ENCODE assay signal across 18 cellular contexts in genomic region chr17:1776328-1776727, GRCh38. TPM values are rescaled to one million over a fixed set of nuclear protein-coding genes. Genes with fewer than 3 reads are reported as not detected.
DNase-seq lines count a peak whose midpoint lies in the region; ATAC-seq, FAIRE-seq and TF ChIP-seq lines count a peak whose summit lies in the region.
"Had no signal": no experiment of that assay in that cellular context is flagged by ENCODE, and none has a peak within 500 bp of the region (broad histone marks: within the 10 kb centered on the region; RNA-seq: fewer than 3 reads in every experiment).

No MANE protein-coding gene starts in this region.

- CTCF ChIA-PET in T-cell (lab: Charles Lee), result no interaction called here

- no peaks in the 10 kb centered on the region for H3K27me3 Mint-ChIP-seq in T-cell
- no peaks in the 10 kb centered on the region for H3K27me3 Mint-ChIP-seq in nephron progenitor cell (ENCODE audit: low read depth, poor library complexity)
- H3K27me3 Mint-ChIP-seq in activated T-cell treated with anti-CD3 and anti-CD28 coated beads, Interleukin-2, amount 50 U/mL, for 4 hours (ENCODE audit: low read depth), result no peaks in the 10 kb centered on the region
- H3K27me3 Mint-ChIP-seq: CD8-positive, alpha-beta memory T cell had no signal

- H3K36me3 Mint-ChIP-seq in T-cell, result peaks cover 23% of the 10 kb centered on the region
- H3K36me3 Mint-ChIP-seq in nephron progenitor cell (ENCODE audit: low read depth), result peaks cover 56% of the 10 kb centered on the region
- peaks cover 4% of the 10 kb centered on the region for H3K36me3 Mint-ChIP-seq in activated T-cell treated with anti-CD3 and anti-CD28 coated beads, Interleukin-2, amount 50 U/mL, for 4 hours (ENCODE audit: insufficient read depth)

- H3K27ac Mint-ChIP-seq in T-cell, result peak overlapping the region; percentile 27 to 52
- H3K27ac Mint-ChIP-seq in nephron progenitor cell, result peak overlapping the region; percentile 81

- H3K9me3 Mint-ChIP-seq in T-cell, result no peaks in the 10 kb centered on the region
- no peaks in the 10 kb centered on the region for H3K9me3 Mint-ChIP-seq in nephron progenitor cell
- no peaks in the 10 kb centered on the region for H3K9me3 Mint-ChIP-seq in activated T-cell treated with anti-CD3 and anti-CD28 coated beads, Interleukin-2, amount 50 U/mL, for 4 hours
- H3K9me3 Mint-ChIP-seq: CD8-positive, alpha-beta memory T cell had no signal

- H3K4me1 ChIP-seq in heart right ventricle (peaks cover 0 to 45% (median 20%) of the 10 kb centered on the region in 9 donors), subcutaneous abdominal adipose tissue (ENCODE audit: control insufficient read depth in 5 of 5, insufficient read depth in 5 of 5, low read length in 5 of 5) (peaks cover 8 to 56% (median 38%) of the 10 kb centered on the region in 5 donors), small intestine (ENCODE audit: control insufficient read depth in 2 of 2, insufficient read depth in 1 of 2, low read depth in 1 of 2, low read length in 1 of 2) (no peaks in the 10 kb centered on the region)
- H3K4me1 ChIP-seq: HAP-1 had no signal

- intact Hi-C loops in Right ventricle myocardium superior (cut with DNase I) (no loop called here), heart right ventricle (cut with DNase I) (no loop called here)

- H3K36me3 ChIP-seq in heart right ventricle (peaks cover 0 to 81% (median 21%) of the 10 kb centered on the region in 9 donors), subcutaneous abdominal adipose tissue (ENCODE audit: control insufficient read depth in 5 of 5, insufficient read depth in 5 of 5, low read length in 5 of 5) (peaks cover 3 to 55% (median 47%) of the 10 kb centered on the region in 5 donors), small intestine (ENCODE audit: control insufficient read depth in 2 of 2, insufficient read depth in 2 of 2, low read length in 2 of 2) (peaks cover 0 to 2% of the 10 kb centered on the region in 2 donors)

- H3K4me3 ChIP-seq in heart right ventricle, result no peak overlapping the region
- H3K4me3 ChIP-seq in subcutaneous abdominal adipose tissue (ENCODE audit: low read depth in 1 of 5, low read length in 5 of 5), result no peak overlapping the region
- H3K4me3 ChIP-seq in small intestine (ENCODE audit: low read depth in 1 of 2, low read length in 2 of 2), result no peak overlapping the region
- H3K4me3 ChIP-seq: BLaER1 treated with 17β-estradiol and CSF1 and Interleukin-3, amounts not matched to agents 10 nM and 100 nM; GM12878; HAP-1 had no signal

- WGBS in heart right ventricle, 2 donors, result 90 to 94% methylated on average over 10 of the region's 10 CpGs
- WGBS in small intestine, 3 donors, result 92 to 94% (median 93%) methylated on average over 10 of the region's 10 CpGs

- H3K9ac ChIP-seq in subcutaneous abdominal adipose tissue (ENCODE audit: low read length in 5 of 5), result no peak overlapping the region
- H3K9ac ChIP-seq: BLaER1 treated with 17β-estradiol and CSF1 and Interleukin-3, amounts not matched to agents 10 nM and 100 nM had no signal

- DNase-seq in Right ventricle myocardium superior, result peak; percentile 26
- no peak for DNase-seq in heart right ventricle
- no peak for DNase-seq in T-cell
- no peak for DNase-seq in nephron progenitor cell
- no peak for DNase-seq in activated T-cell treated with anti-CD3 and anti-CD28 coated beads, Interleukin-2, amount 50 U/mL, for 4 hours
- DNase-seq in small intestine, result no peak
- DNase-seq: CD8-positive, alpha-beta memory T cell; DMS53; EL; NCI-H1048; NCI-H1436; NCI-H1930; NCI-H526 had no signal

- TF ChIP-seq CTCF in heart right ventricle (IDR thresholded peaks at IDR 0.05) (no peak), nephron progenitor cell (IDR thresholded peaks at IDR 0.05) (no peak)

- H3K27me3 ChIP-seq in heart right ventricle (no peaks in the 10 kb centered on the region), subcutaneous abdominal adipose tissue (ENCODE audit: control insufficient read depth in 5 of 5, insufficient read depth in 4 of 5, low read length in 5 of 5) (no peaks in the 10 kb centered on the region), small intestine (ENCODE audit: control insufficient read depth in 2 of 2, insufficient read depth in 2 of 2, low read length in 2 of 2) (no peaks in the 10 kb centered on the region)
- H3K27me3 ChIP-seq: BLaER1 treated with 17β-estradiol and CSF1 and Interleukin-3, amounts not matched to agents 10 nM and 100 nM had no signal

- no peak for FAIRE-seq in small intestine (lab: Jason Lieb, UNC)
- FAIRE-seq: GM12878 had no signal

- H3K9me3 ChIP-seq in heart right ventricle (no peaks in the 10 kb centered on the region), subcutaneous abdominal adipose tissue (ENCODE audit: control insufficient read depth in 5 of 5, low read length in 5 of 5) (no peaks in the 10 kb centered on the region), small intestine (ENCODE audit: control insufficient read depth, low read depth) (no peaks in the 10 kb centered on the region)
- H3K9me3 ChIP-seq: HAP-1 had no signal

- ATAC-seq in Right ventricle myocardium superior (ENCODE audit: poor library complexity) (no peak), heart right ventricle (no peak), T-cell (replicated peaks in 1 of 4) (no peak)
- no peak for ATAC-seq in activated T-cell treated with anti-CD3 and anti-CD28 coated beads, Interleukin-2, amount 50 U/mL, for 4 hours
- ATAC-seq: GM12878 had no signal

- H3K27ac ChIP-seq in heart right ventricle, result peak overlapping the region in 1 of 10 donors; percentile 36
- peak overlapping the region; percentile 93 for H3K27ac ChIP-seq in subcutaneous abdominal adipose tissue (ENCODE audit: low read depth, low read length)
- no peak overlapping the region for H3K27ac ChIP-seq in small intestine (ENCODE audit: low read depth in 1 of 2, low read length in 1 of 2)

- H3K4me3 Mint-ChIP-seq in T-cell (no peak overlapping the region), nephron progenitor cell (no peak overlapping the region)
- H3K4me3 Mint-ChIP-seq in activated T-cell treated with anti-CD3 and anti-CD28 coated beads, Interleukin-2, amount 50 U/mL, for 4 hours, result no peak overlapping the region
- H3K4me3 Mint-ChIP-seq: CD8-positive, alpha-beta memory T cell had no signal

- POLR2A ChIA-PET in T-cell (lab: Charles Lee), result interaction anchor here in 1 of 2 donors (0.6 kb wide), 1 partner anchor 16 kb away, joined by 3 read pairs; no protein-coding TSS in a partner anchor

- H3K4me1 Mint-ChIP-seq in T-cell, result peaks cover 0 to 7% (median 4%) of the 10 kb centered on the region in 3 donors
- no peaks in the 10 kb centered on the region for H3K4me1 Mint-ChIP-seq in nephron progenitor cell
- peaks cover 4% of the 10 kb centered on the region for H3K4me1 Mint-ChIP-seq in activated T-cell treated with anti-CD3 and anti-CD28 coated beads, Interleukin-2, amount 50 U/mL, for 4 hours (ENCODE audit: low read depth)

RNA-seq across cellular contexts. Expression of gene SERPINF1, which starts 14.5 kb away (rescaled TPM):
- total RNA-seq in Right ventricle myocardium superior (131 TPM), heart right ventricle (100 to 1,000 TPM in 4 of 10 donors, 10 to 100 TPM in 6; 26.2 to 185 (median 89.1) TPM), T-cell (1 to 10 TPM in 4 of 5 donors, under 1 TPM in 1; 0.68 to 8.9 (median 4.4) TPM)
- polyA plus RNA-seq in heart right ventricle (100 to 1,000 TPM; 181 to 247 TPM), small intestine (100 to 1,000 TPM in 1 of 3 donors, 10 to 100 TPM in 1, 1 to 10 TPM in 1; 7.2 to 118 (median 20.8) TPM)
- 1 to 10 TPM; 1.1 to 1.3 (median 1.3) TPM for total RNA-seq in activated T-cell treated with anti-CD3 and anti-CD28 coated beads, Interleukin-2, amount 50 U/mL, for 4 hours
- total RNA-seq: M059J had no signal

RNA-seq across cellular contexts. Expression of gene SERPINF2, which starts 33.7 kb away (rescaled TPM):
- total RNA-seq in Right ventricle myocardium superior (0.32 TPM), heart right ventricle (1 to 10 TPM in 3 of 10 donors, under 1 TPM in 5, not detected in 2; 0.18 to 1.3 (median 0.41) TPM), T-cell (1 to 10 TPM in 4 of 5 donors, under 1 TPM in 1; 0.86 to 2.9 (median 1.4) TPM)
- polyA plus RNA-seq in heart right ventricle (1 to 10 TPM; 2.0 to 2.8 TPM), small intestine (1 to 10 TPM in 2 of 3 donors, under 1 TPM in 1; 0.89 to 4.5 (median 1.6) TPM)
- total RNA-seq in activated T-cell treated with anti-CD3 and anti-CD28 coated beads, Interleukin-2, amount 50 U/mL, for 4 hours, result under 1 TPM; 0.45 to 0.60 (median 0.56) TPM
- polyA plus RNA-seq: CD8-positive, alpha-beta memory T cell had no signal

RNA-seq across cellular contexts. Expression of gene WDR81, which starts 51.8 kb away (rescaled TPM):
- total RNA-seq in Right ventricle myocardium superior, result 8.5 TPM
- total RNA-seq in heart right ventricle, result 10 to 100 TPM in 4 of 10 donors, 1 to 10 TPM in 6; 7.7 to 16.9 (median 9.2) TPM
- polyA plus RNA-seq in heart right ventricle, result 10 to 100 TPM in 1 of 2 donors, 1 to 10 TPM in 1; 8.5 to 14.9 TPM
- 10 to 100 TPM; 41.4 to 76.0 (median 63.1) TPM for total RNA-seq in T-cell
- 10 to 100 TPM; 21.1 to 24.0 (median 21.5) TPM for total RNA-seq in activated T-cell treated with anti-CD3 and anti-CD28 coated beads, Interleukin-2, amount 50 U/mL, for 4 hours
- polyA plus RNA-seq in small intestine, result 10 to 100 TPM; 14.6 to 18.0 (median 14.8) TPM

RNA-seq across cellular contexts. Expression of gene SMYD4, which starts 53.4 kb away (rescaled TPM):
- total RNA-seq in Right ventricle myocardium superior, result 8.6 TPM
- 10 to 100 TPM in 4 of 10 donors, 1 to 10 TPM in 6; 7.2 to 13.5 (median 9.3) TPM for total RNA-seq in heart right ventricle
- polyA plus RNA-seq in heart right ventricle, result 1 to 10 TPM; 4.6 to 6.9 TPM
- total RNA-seq in T-cell, result 10 to 100 TPM; 24.4 to 42.7 (median 38.5) TPM
- 10 to 100 TPM; 14.2 to 15.2 (median 14.8) TPM for total RNA-seq in activated T-cell treated with anti-CD3 and anti-CD28 coated beads, Interleukin-2, amount 50 U/mL, for 4 hours
- 1 to 10 TPM; 5.1 to 8.3 (median 6.3) TPM for polyA plus RNA-seq in small intestine

RNA-seq across cellular contexts. Expression of gene RPA1, which starts 53.5 kb away (rescaled TPM):
- total RNA-seq in Right ventricle myocardium superior (54.0 TPM), heart right ventricle (10 to 100 TPM; 51.1 to 96.6 (median 75.4) TPM), T-cell (100 to 1,000 TPM in 3 of 5 donors, 10 to 100 TPM in 2; 78.9 to 124 (median 107) TPM)
- polyA plus RNA-seq in heart right ventricle (10 to 100 TPM in 1 of 2 donors, 1 to 10 TPM in 1; 7.2 to 32.3 TPM), small intestine (10 to 100 TPM; 21.2 to 32.5 (median 22.2) TPM)
- total RNA-seq in activated T-cell treated with anti-CD3 and anti-CD28 coated beads, Interleukin-2, amount 50 U/mL, for 4 hours, result 100 to 1,000 TPM; 138 to 151 (median 141) TPM
